Comparison of ENCODE assay signal across 33 cellular contexts in genomic region chr17:50444841-50445715, GRCh38. TPM values are rescaled to one million over a fixed set of nuclear protein-coding genes. Genes with fewer than 3 reads are reported as not detected.
"Had no signal": no experiment of that assay in that cellular context is flagged by ENCODE, and none has a peak within 500 bp of the region (broad histone marks: within the 10 kb centered on the region; RNA-seq: fewer than 3 reads in every experiment).

No MANE protein-coding gene starts in this region.

- H3K4me3 Mint-ChIP-seq: activated naive CD4-positive, alpha-beta T cell treated with anti-CD3 and anti-CD28 coated beads for 36 hours; activated naive CD8-positive, alpha-beta T cell treated with anti-CD3 and anti-CD28 coated beads for 36 hours; activated T-helper 1 cell treated with anti-CD3 and anti-CD28 coated beads, Interleukin-12 subunit alpha, Interleukin-12 subunit beta, Interleukin-2, Interleukin-4 antibody, amounts not matched to agents 30 ng/mL and 10 ng/mL and 1 ng/mL, durations not matched to agents 14 hours and 24 hours and 36 hours; immature natural killer cell; naive thymus-derived CD8-positive, alpha-beta T cell had no signal

- H3K9me3 ChIP-seq: adrenal gland, body of pancreas, colonic mucosa, esophagus squamous epithelium, thoracic aorta, upper lobe of left lung, vagina had no signal

- H3K36me3 ChIP-seq: adrenal gland, colonic mucosa, esophagus squamous epithelium, thoracic aorta, upper lobe of left lung, vagina had no signal

- ATAC-seq: body of pancreas; left colon; naive thymus-derived CD8-positive, alpha-beta T cell; right cardiac atrium had no signal

- H3K9me3 Mint-ChIP-seq: activated naive CD4-positive, alpha-beta T cell treated with anti-CD3 and anti-CD28 coated beads for 36 hours; activated naive CD8-positive, alpha-beta T cell treated with anti-CD3 and anti-CD28 coated beads for 36 hours; activated T-helper 1 cell treated with anti-CD3 and anti-CD28 coated beads, Interleukin-12 subunit alpha, Interleukin-12 subunit beta, Interleukin-2, Interleukin-4 antibody, amounts not matched to agents 30 ng/mL and 10 ng/mL and 1 ng/mL, durations not matched to agents 14 hours and 24 hours and 36 hours; immature natural killer cell; naive thymus-derived CD8-positive, alpha-beta T cell had no signal

- H3K27ac ChIP-seq: body of pancreas, colonic mucosa, epithelial cell of prostate, esophagus squamous epithelium, thoracic aorta, vagina had no signal

- H3K36me3 Mint-ChIP-seq: activated naive CD8-positive, alpha-beta T cell treated with anti-CD3 and anti-CD28 coated beads for 36 hours; immature natural killer cell had no signal

- H3K27me3 ChIP-seq: adrenal gland, body of pancreas, colonic mucosa, esophagus squamous epithelium, upper lobe of left lung, vagina had no signal

- H3K27ac Mint-ChIP-seq: activated naive CD4-positive, alpha-beta T cell treated with anti-CD3 and anti-CD28 coated beads for 36 hours; activated naive CD8-positive, alpha-beta T cell treated with anti-CD3 and anti-CD28 coated beads for 36 hours; activated T-helper 1 cell treated with anti-CD3 and anti-CD28 coated beads, Interleukin-12 subunit alpha, Interleukin-12 subunit beta, Interleukin-2, Interleukin-4 antibody, amounts not matched to agents 30 ng/mL and 10 ng/mL and 1 ng/mL, durations not matched to agents 14 hours and 24 hours and 36 hours; immature natural killer cell had no signal

- H3K4me1 Mint-ChIP-seq: activated naive CD8-positive, alpha-beta T cell treated with anti-CD3 and anti-CD28 coated beads for 36 hours; immature natural killer cell had no signal

- DNase-seq: activated CD4-positive, alpha-beta T cell treated with anti-CD3 and anti-CD28 coated beads for 4 hours; activated CD4-positive, alpha-beta T cell treated with anti-CD3 and anti-CD28 coated beads, Interleukin-2, amount 50 U/mL, for 48 hours; activated CD4-positive, CD25-positive, alpha-beta regulatory T cell; activated CD8-positive, alpha-beta memory T cell treated with anti-CD3 and anti-CD28 coated beads, Interleukin-2, amount 50 U/mL, for 4 hours; activated effector memory CD4-positive, alpha-beta T cell treated with anti-CD3 and anti-CD28 coated beads, Interleukin-2, amount 50 U/mL, for 16 hours; activated naive CD4-positive, alpha-beta T cell treated with anti-CD3 and anti-CD28 coated beads for 36 hours; activated naive CD8-positive, alpha-beta T cell treated with anti-CD3 and anti-CD28 coated beads for 36 hours; activated T-cell treated with anti-CD3 and anti-CD28 coated beads, Interleukin-2, amount 50 U/mL, for 1 hour; aorta; body of pancreas; cerebellar nuclear complex; effector CD8-positive, alpha-beta T cell; esophagus squamous epithelium; foreskin melanocyte; hypothalamus; immature natural killer cell; kidney; left colon; naive thymus-derived CD8-positive, alpha-beta T cell; right cardiac atrium; stimulated activated CD4-positive, alpha-beta T cell treated with anti-CD3 and anti-CD28 coated beads, Interleukin-2, amount 100 ng/mL, for 48 hours; stimulated activated naive CD4-positive, alpha-beta T cell treated with Interleukin-2 at 50 U/mL for 16 hours; T-helper 2 cell; upper lobe of left lung had no signal

- H3K27me3 Mint-ChIP-seq: activated naive CD8-positive, alpha-beta T cell treated with anti-CD3 and anti-CD28 coated beads for 36 hours; naive thymus-derived CD8-positive, alpha-beta T cell had no signal

- H3K4me3 ChIP-seq: adrenal gland, body of pancreas, colonic mucosa, esophagus squamous epithelium, thoracic aorta, upper lobe of left lung, vagina had no signal

RNA-seq across cellular contexts. Expression of gene CHAD, which starts 23.6 kb away (rescaled TPM):
- total RNA-seq: activated CD8-positive, alpha-beta memory T cell treated with anti-CD3 and anti-CD28 coated beads for 36 hours; activated naive CD4-positive, alpha-beta T cell treated with anti-CD3 and anti-CD28 coated beads for 36 hours; activated naive CD8-positive, alpha-beta T cell treated with anti-CD3 and anti-CD28 coated beads for 36 hours; activated T-helper 1 cell treated with anti-CD3 and anti-CD28 coated beads, Interleukin-12 subunit alpha, Interleukin-12 subunit beta, Interleukin-2, Interleukin-4 antibody, amounts not matched to agents 30 ng/mL and 10 ng/mL and 1 ng/mL, durations not matched to agents 14 hours and 24 hours and 36 hours; dermis microvascular lymphatic vessel endothelial cell; naive thymus-derived CD8-positive, alpha-beta T cell; osteoblast; thoracic aorta; vagina had no signal
- polyA plus RNA-seq: immature natural killer cell; naive thymus-derived CD8-positive, alpha-beta T cell had no signal
